In the genomic region with DNA sequence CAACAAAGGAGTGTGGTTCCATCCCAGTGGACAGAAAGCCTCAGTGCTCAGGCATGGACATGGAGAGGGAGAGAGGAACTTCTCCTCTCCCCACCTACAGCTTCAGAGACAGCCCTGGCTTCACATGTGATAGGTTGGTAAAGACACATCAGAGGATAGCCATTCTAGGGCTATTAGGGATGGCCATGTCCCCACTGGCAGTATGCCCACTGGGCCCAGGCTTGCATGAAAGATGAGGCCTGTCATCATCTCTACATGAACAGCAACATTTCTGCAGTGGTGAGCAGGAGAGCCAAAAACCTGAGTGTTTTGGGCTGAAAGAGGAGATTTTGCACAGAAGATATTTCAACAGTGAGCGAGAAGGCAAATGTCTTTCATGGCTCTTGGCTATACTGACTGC, we compare ENCODE assay signal across 1 cellular context.
TF ChIP-seq lines count a peak whose summit lies in the region.

No MANE protein-coding gene starts in this region.

TF ChIP-seq in GM23338, 12 proteins besides CTCF, POLR2A, EP300 and RAD21 (continued from another document):
- TF ChIP-seq, protein P1, sequence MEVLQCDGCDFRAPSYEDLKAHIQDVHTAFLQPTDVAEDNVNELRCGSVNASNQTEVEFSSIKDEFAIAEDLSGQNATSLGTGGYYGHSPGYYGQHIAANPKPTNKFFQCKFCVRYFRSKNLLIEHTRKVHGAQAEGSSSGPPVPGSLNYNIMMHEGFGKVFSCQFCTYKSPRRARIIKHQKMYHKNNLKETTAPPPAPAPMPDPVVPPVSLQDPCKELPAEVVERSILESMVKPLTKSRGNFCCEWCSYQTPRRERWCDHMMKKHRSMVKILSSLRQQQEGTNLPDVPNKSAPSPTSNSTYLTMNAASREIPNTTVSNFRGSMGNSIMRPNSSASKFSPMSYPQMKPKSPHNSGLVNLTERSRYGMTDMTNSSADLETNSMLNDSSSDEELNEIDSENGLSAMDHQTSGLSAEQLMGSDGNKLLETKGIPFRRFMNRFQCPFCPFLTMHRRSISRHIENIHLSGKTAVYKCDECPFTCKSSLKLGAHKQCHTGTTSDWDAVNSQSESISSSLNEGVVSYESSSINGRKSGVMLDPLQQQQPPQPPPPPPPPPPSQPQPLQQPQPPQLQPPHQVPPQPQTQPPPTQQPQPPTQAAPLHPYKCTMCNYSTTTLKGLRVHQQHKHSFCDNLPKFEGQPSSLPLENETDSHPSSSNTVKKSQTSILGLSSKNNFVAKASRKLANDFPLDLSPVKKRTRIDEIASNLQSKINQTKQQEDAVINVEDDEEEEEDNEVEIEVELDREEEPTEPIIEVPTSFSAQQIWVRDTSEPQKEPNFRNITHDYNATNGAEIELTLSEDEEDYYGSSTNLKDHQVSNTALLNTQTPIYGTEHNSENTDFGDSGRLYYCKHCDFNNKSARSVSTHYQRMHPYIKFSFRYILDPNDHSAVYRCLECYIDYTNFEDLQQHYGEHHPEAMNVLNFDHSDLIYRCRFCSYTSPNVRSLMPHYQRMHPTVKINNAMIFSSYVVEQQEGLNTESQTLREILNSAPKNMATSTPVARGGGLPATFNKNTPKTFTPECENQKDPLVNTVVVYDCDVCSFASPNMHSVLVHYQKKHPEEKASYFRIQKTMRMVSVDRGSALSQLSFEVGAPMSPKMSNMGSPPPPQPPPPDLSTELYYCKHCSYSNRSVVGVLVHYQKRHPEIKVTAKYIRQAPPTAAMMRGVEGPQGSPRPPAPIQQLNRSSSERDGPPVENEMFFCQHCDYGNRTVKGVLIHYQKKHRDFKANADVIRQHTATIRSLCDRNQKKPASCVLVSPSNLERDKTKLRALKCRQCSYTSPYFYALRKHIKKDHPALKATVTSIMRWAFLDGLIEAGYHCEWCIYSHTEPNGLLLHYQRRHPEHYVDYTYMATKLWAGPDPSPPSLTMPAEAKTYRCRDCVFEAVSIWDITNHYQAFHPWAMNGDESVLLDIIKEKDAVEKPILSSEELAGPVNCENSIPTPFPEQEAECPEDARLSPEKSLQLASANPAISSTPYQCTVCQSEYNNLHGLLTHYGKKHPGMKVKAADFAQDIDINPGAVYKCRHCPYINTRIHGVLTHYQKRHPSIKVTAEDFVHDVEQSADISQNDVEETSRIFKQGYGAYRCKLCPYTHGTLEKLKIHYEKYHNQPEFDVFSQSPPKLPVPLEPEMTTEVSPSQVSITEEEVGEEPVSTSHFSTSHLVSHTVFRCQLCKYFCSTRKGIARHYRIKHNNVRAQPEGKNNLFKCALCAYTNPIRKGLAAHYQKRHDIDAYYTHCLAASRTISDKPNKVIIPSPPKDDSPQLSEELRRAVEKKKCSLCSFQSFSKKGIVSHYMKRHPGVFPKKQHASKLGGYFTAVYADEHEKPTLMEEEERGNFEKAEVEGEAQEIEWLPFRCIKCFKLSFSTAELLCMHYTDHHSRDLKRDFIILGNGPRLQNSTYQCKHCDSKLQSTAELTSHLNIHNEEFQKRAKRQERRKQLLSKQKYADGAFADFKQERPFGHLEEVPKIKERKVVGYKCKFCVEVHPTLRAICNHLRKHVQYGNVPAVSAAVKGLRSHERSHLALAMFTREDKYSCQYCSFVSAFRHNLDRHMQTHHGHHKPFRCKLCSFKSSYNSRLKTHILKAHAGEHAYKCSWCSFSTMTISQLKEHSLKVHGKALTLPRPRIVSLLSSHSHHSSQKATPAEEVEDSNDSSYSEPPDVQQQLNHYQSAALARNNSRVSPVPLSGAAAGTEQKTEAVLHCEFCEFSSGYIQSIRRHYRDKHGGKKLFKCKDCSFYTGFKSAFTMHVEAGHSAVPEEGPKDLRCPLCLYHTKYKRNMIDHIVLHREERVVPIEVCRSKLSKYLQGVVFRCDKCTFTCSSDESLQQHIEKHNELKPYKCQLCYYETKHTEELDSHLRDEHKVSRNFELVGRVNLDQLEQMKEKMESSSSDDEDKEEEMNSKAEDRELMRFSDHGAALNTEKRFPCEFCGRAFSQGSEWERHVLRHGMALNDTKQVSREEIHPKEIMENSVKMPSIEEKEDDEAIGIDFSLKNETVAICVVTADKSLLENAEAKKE (CRISPR knock-in tag; IDR thresholded peaks at IDR 0.05), result no peak
- TF ChIP-seq NANOG (IDR thresholded peaks at IDR 0.05; ENCODE audit: borderline replicate concordance) (no peak), EZH2 (IDR thresholded peaks at IDR 0.05; ENCODE audit: low read depth, unreplicated experiment) (no peak), POLR2AphosphoS5 (IDR thresholded peaks at IDR 0.05; ENCODE audit: low read depth) (no peak)
